8 cellular contexts compared by ENCODE assay signal in the genomic region with DNA sequence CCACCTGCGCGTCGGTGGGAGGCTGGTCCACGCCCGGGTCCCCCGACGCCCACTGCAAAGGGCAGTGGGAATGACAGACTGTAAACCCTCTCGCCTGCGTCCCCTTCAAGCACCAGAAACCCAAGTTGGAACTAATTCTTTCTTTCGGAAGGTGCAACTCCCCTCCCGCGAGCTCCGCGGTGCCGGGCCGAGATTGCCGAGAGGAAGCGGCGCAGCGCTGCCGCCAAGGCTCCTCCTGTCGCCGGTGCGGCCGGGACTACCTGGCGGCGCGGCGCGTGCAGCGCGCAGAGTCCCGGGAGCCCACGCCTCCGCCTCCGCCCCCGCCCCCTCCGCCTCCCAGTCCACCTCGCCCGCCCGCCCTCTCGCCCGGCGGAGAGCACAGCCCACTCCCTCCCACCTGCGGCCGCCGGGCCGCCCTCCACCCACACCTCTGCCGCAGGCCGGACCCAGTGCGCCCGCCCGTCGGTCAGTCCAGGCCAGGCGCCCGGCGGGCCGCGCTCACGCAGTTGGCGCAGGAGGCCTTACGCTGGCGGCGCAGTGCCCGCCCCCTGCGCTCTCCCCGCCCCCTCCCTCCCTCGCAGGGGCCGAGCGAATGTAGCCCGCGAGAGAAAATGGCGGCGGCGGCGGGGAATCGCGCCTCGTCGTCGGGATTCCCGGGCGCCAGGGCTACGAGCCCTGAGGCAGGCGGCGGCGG. TPM values are rescaled to one million over a fixed set of nuclear protein-coding genes. Genes with fewer than 3 reads are reported as not detected.
DNase-seq lines count a peak whose midpoint lies in the region; ATAC-seq, FAIRE-seq and TF ChIP-seq lines count a peak whose summit lies in the region.

Gene MAP3K1, plus strand, starts transcription at position 587 of the 694 bp plus-strand sequence. Its CDS starts 25 bp downstream, at position 612.

- CTCF ChIA-PET in Calu3 (lab: Charles Lee) = interaction anchor here (1.2 kb wide), 2 partner anchors 178 to 544 kb away, joined by 3 read pairs; no protein-coding TSS in a partner anchor

- H3K27ac Mint-ChIP-seq in Calu3 (ENCODE audit: unreplicated experiment) (peak within 1 kb of the TSS; percentile 72), natural killer cell (peak within 1 kb of the TSS; percentile 92 to 93)
- peak within 1 kb of the TSS; percentile 88 for H3K27ac Mint-ChIP-seq in activated T-helper 2 cell treated with anti-CD3 and anti-CD28 coated beads, Interferon-gamma antibody, Interleukin-2, Interleukin-4, amounts not matched to agents 10 μg/mL and 5 μg/mL and 100 μg/mL, durations not matched to agents 14 hours and 24 hours and 36 hours

- H3K9me3 Mint-ChIP-seq in Calu3 (ENCODE audit: low read depth, unreplicated experiment) = no peaks in the 10 kb centered on the region
- H3K9me3 Mint-ChIP-seq in activated T-helper 2 cell treated with anti-CD3 and anti-CD28 coated beads, Interferon-gamma antibody, Interleukin-2, Interleukin-4, amounts not matched to agents 10 μg/mL and 5 μg/mL and 100 μg/mL, durations not matched to agents 14 hours and 24 hours and 36 hours = no peaks in the 10 kb centered on the region
- no peaks in the 10 kb centered on the region for H3K9me3 Mint-ChIP-seq in natural killer cell

- BruUV-seq in Calu3 (replicated peaks; lab: Mats Ljungman, UMichigan) = no TSS peak

- H3K36me3 Mint-ChIP-seq in Calu3 (ENCODE audit: insufficient read depth, unreplicated experiment) (peaks cover 49% of the 10 kb centered on the region), natural killer cell (no peaks in the 10 kb centered on the region)
- peaks cover 6% of the 10 kb centered on the region for H3K36me3 Mint-ChIP-seq in activated T-helper 2 cell treated with anti-CD3 and anti-CD28 coated beads, Interferon-gamma antibody, Interleukin-2, Interleukin-4, amounts not matched to agents 10 μg/mL and 5 μg/mL and 100 μg/mL, durations not matched to agents 14 hours and 24 hours and 36 hours (ENCODE audit: low read depth)

- H3K4me3 Mint-ChIP-seq in Calu3 (ENCODE audit: low read depth, unreplicated experiment) = peak within 1 kb of the TSS; percentile 94
- peak within 1 kb of the TSS; percentile 87 for H3K4me3 Mint-ChIP-seq in activated T-helper 2 cell treated with anti-CD3 and anti-CD28 coated beads, Interferon-gamma antibody, Interleukin-2, Interleukin-4, amounts not matched to agents 10 μg/mL and 5 μg/mL and 100 μg/mL, durations not matched to agents 14 hours and 24 hours and 36 hours (ENCODE audit: low read depth)
- peak within 1 kb of the TSS; percentile 95 for H3K4me3 Mint-ChIP-seq in natural killer cell

- H3K4me1 Mint-ChIP-seq in Calu3 (ENCODE audit: low read depth, unreplicated experiment) = peaks cover 10% of the 10 kb centered on the region
- peaks cover 43% of the 10 kb centered on the region for H3K4me1 Mint-ChIP-seq in activated T-helper 2 cell treated with anti-CD3 and anti-CD28 coated beads, Interferon-gamma antibody, Interleukin-2, Interleukin-4, amounts not matched to agents 10 μg/mL and 5 μg/mL and 100 μg/mL, durations not matched to agents 14 hours and 24 hours and 36 hours (ENCODE audit: low read depth)
- peaks cover 34 to 35% of the 10 kb centered on the region in 2 donors for H3K4me1 Mint-ChIP-seq in natural killer cell

- H3K27me3 Mint-ChIP-seq in Calu3 (ENCODE audit: unreplicated experiment) (no peaks in the 10 kb centered on the region), natural killer cell (ENCODE audit: low read depth in 2 of 2) (no peaks in the 10 kb centered on the region)
- peaks cover 6% of the 10 kb centered on the region for H3K27me3 Mint-ChIP-seq in activated T-helper 2 cell treated with anti-CD3 and anti-CD28 coated beads, Interferon-gamma antibody, Interleukin-2, Interleukin-4, amounts not matched to agents 10 μg/mL and 5 μg/mL and 100 μg/mL, durations not matched to agents 14 hours and 24 hours and 36 hours (ENCODE audit: low read depth)

- FAIRE-seq in HTR-8/SVneo (lab: Jason Lieb, UNC) = peak; percentile 69

- DNase-seq in Calu3 (peak; percentile 92), HTR-8/SVneo (ENCODE audit: insufficient read length, low spot score) (peak; percentile 76), RPMI8226 (peak; percentile 97), fibroblast of peridontal ligament (ENCODE audit: extremely low read depth) (peak; percentile 48), natural killer cell (peak; percentile 82)
- peak; percentile 75 for DNase-seq in activated T-helper 2 cell treated with anti-CD3 and anti-CD28 coated beads, Interferon-gamma antibody, Interleukin-2, Interleukin-4, amounts not matched to agents 10 μg/mL and 5 μg/mL and 100 μg/mL, durations not matched to agents 14 hours and 24 hours and 36 hours (ENCODE audit: low spot score)
- DNase-seq in stimulated activated naive CD4-positive, alpha-beta T cell (lab: John Stamatoyannopoulos, UW) = peak; percentile 75 to 96 (median 86)

- intact Hi-C loops in Calu3 (cut with micrococcal nuclease; ENCODE audit: unreplicated experiment) (loop anchor here (5.0 kb wide), 1 partner anchor 458 kb away; no protein-coding TSS in a partner anchor), natural killer cell (cut with micrococcal nuclease) (loop anchor here (2.0 to 5.0 kb wide), 3 partner anchors 32 to 822 kb away; partner anchors contain the start of gene SETD9)
- intact Hi-C loops in activated T-helper 2 cell treated with anti-CD3 and anti-CD28 coated beads, Interferon-gamma antibody, Interleukin-2, Interleukin-4, amounts not matched to agents 10 μg/mL and 5 μg/mL and 100 μg/mL, durations not matched to agents 14 hours and 24 hours and 36 hours (cut with micrococcal nuclease) = loop anchor here (2.0 to 5.0 kb wide), 8 partner anchors 14 to 818 kb away; no protein-coding TSS in a partner anchor

- TF ChIP-seq CTCF in Calu3 (IDR thresholded peaks at IDR 0.05; ENCODE audit: unreplicated experiment) (no peak), natural killer cell (IDR thresholded peaks at IDR 0.05) (no peak)

- peak; percentile 45 for ATAC-seq in GM21360 (IDR thresholded peaks at IDR 0.05; ENCODE audit: unreplicated experiment)
- ATAC-seq in natural killer cell = peak; percentile 66 to 86 (median 71)

RNA-seq across cellular contexts. Expression of gene MAP3K1, which starts in this region (rescaled TPM):
- total RNA-seq in Calu3 (2022) = 32.9 and 33.1 TPM in 2 replicates
- 19.9 and 20.7 TPM in 2 replicates for total RNA-seq in activated T-helper 2 cell treated with anti-CD3 and anti-CD28 coated beads, Interferon-gamma antibody, Interleukin-2, Interleukin-4, amounts not matched to agents 10 μg/mL and 5 μg/mL and 100 μg/mL, durations not matched to agents 14 hours and 24 hours and 36 hours
- total RNA-seq in natural killer cell = 10 to 100 TPM; 27.8 to 35.7 (median 35.5) TPM

Comparison
In these comparisons a context has a peak if more than half of its experiments do, and no peak if none do; other contexts are left out.
1. Peak in every context shown above with its lines: DNase-seq and ATAC-seq.